8 cellular contexts compared by ENCODE assay signal in genomic region chr1:207822124-207822601, GRCh38.
DNase-seq lines count a peak whose midpoint lies in the region; ATAC-seq and TF ChIP-seq lines count a peak whose summit lies in the region.

No MANE protein-coding gene starts in this region.

- DNase-seq in GM12865 (ENCODE audit: low read depth) (peak; percentile 92), NCI-H526 (lab: John Stamatoyannopoulos, UW) (peak; percentile 40 to 77), Kasumi-1 (lab: John Stamatoyannopoulos, UW) (no peak), superior temporal gyrus (ENCODE audit: extremely low spot score) (no peak), NCI-H2171 treated with DMSO at 0.1 percent for 48 hours (lab: John Stamatoyannopoulos, UW) (no peak), COLO829 (ENCODE audit: low spot score) (no peak)

- no peaks in the 10 kb centered on the region for H3K27me3 ChIP-seq in mucosa of stomach (ENCODE audit: control insufficient read depth, insufficient read depth, low read length)

- H3K4me1 ChIP-seq in mucosa of stomach (ENCODE audit: control insufficient read depth, insufficient read depth, low read length), result peaks cover 67% of the 10 kb centered on the region

- H3K36me3 ChIP-seq in mucosa of stomach (ENCODE audit: control insufficient read depth, insufficient read depth, low read length), result peaks cover 10% of the 10 kb centered on the region

- peak; percentile 46 for ATAC-seq in GM21447 (IDR thresholded peaks at IDR 0.05; ENCODE audit: unreplicated experiment)

- TF ChIP-seq CTCF in GM12865 (IDR thresholded peaks at IDR 0.05; ENCODE audit: insufficient read depth, low read depth, low read length, missing control alignments), result no peak

- H3K4me3 ChIP-seq in GM12865 (ENCODE audit: low read depth, low read length) (peak overlapping the region; percentile 85), mucosa of stomach (ENCODE audit: low read length) (peak overlapping the region; percentile 94)

- peak overlapping the region; percentile 99 for H3K9ac ChIP-seq in mucosa of stomach (ENCODE audit: low read length)

- H3K9me3 ChIP-seq in mucosa of stomach (ENCODE audit: control insufficient read depth, low read length), result no peaks in the 10 kb centered on the region

Comparison
In these comparisons a context has a peak if more than half of its experiments do, and no peak if none do; other contexts are left out.
1. DNase-seq: peak in GM12865 (single experiment) and NCI-H526 (2 of 2); none in Kasumi-1 (0 of 2), superior temporal gyrus (single experiment), NCI-H2171 treated with DMSO at 0.1 percent for 48 hours (single experiment) and COLO829 (single experiment).